Comparison of ENCODE assay signal across 8 cellular contexts in genomic region chr1:64956733-64957441, GRCh38. TPM values are rescaled to one million over a fixed set of nuclear protein-coding genes. Genes with fewer than 3 reads are reported as not detected.
DNase-seq lines count a peak whose midpoint lies in the region; ATAC-seq and TF ChIP-seq lines count a peak whose summit lies in the region.

No MANE protein-coding gene starts in this region.

- H3K9me3 ChIP-seq in T-helper 17 cell (ENCODE audit: control insufficient read depth, low read length, poor library complexity, severe bottlenecking), result no peaks in the 10 kb centered on the region

- H3K27ac Mint-ChIP-seq in T-helper 17 cell (no peak overlapping the region), osteocyte (ENCODE audit: unreplicated experiment) (no peak overlapping the region)

- no peaks in the 10 kb centered on the region for H3K27me3 Mint-ChIP-seq in T-helper 17 cell
- H3K27me3 Mint-ChIP-seq in osteocyte (ENCODE audit: unreplicated experiment), result no peaks in the 10 kb centered on the region

- H3K4me1 Mint-ChIP-seq in T-helper 17 cell, result peaks cover 47% of the 10 kb centered on the region
- peaks cover 11% of the 10 kb centered on the region for H3K4me1 Mint-ChIP-seq in osteocyte (ENCODE audit: unreplicated experiment)

- TF ChIP-seq CTCF in osteocyte (IDR thresholded peaks at IDR 0.05), result no peak

- peak; percentile 69 for DNase-seq in stimulated activated CD4-positive, alpha-beta T cell treated with anti-CD3 and anti-CD28 coated beads, Interleukin-1b, Interleukin-23, amount 100 ng/mL, for 48 hours
- DNase-seq in stimulated activated CD4-positive, alpha-beta T cell treated with anti-CD3 and anti-CD28 coated beads, Interleukin-4, amount 100 ng/mL, for 4 hours, result no peak
- no peak for DNase-seq in T-helper 17 cell
- DNase-seq in midbrain (lab: John Stamatoyannopoulos, UW), result peak; percentile 12
- DNase-seq in osteocyte (ENCODE audit: extremely low spot score, unreplicated experiment), result no peak
- DNase-seq in DMS 273 (lab: John Stamatoyannopoulos, UW; ENCODE audit: unreplicated experiment), result no peak
- DNase-seq in LoVo (ENCODE audit: low spot score), result no peak

- H3K4me3 Mint-ChIP-seq in T-helper 17 cell (no peak overlapping the region), osteocyte (ENCODE audit: unreplicated experiment) (no peak overlapping the region)

- H3K9me3 Mint-ChIP-seq in osteocyte (ENCODE audit: unreplicated experiment), result no peaks in the 10 kb centered on the region

- ATAC-seq in HG03039 (IDR thresholded peaks at IDR 0.05; ENCODE audit: unreplicated experiment) (peak; percentile 90), T-helper 17 cell (peak; percentile 57)

- H3K36me3 Mint-ChIP-seq in T-helper 17 cell (ENCODE audit: low read depth) (no peaks in the 10 kb centered on the region), osteocyte (ENCODE audit: unreplicated experiment) (no peaks in the 10 kb centered on the region)

RNA-seq across cellular contexts. Expression of gene JAK1, which starts 9.5 kb away (rescaled TPM):
- total RNA-seq in T-helper 17 cell, result 100 to 1,000 TPM; 246 to 317 TPM
- total RNA-seq in osteocyte, result 103 TPM in 2 replicates

Comparison
In these comparisons a context has a peak if more than half of its experiments do, and no peak if none do; other contexts are left out.
1. DNase-seq: peak in stimulated activated CD4-positive, alpha-beta T cell treated with anti-CD3 and anti-CD28 coated beads, Interleukin-1b, Interleukin-23, amount 100 ng/mL, for 48 hours (single experiment) and midbrain (single experiment); none in stimulated activated CD4-positive, alpha-beta T cell treated with anti-CD3 and anti-CD28 coated beads, Interleukin-4, amount 100 ng/mL, for 4 hours (0 of 2), T-helper 17 cell (0 of 3), osteocyte (single experiment), DMS 273 (single experiment) and LoVo (single experiment).